38 cellular contexts compared by ENCODE assay signal in genomic region chr11:104992781-104993180, GRCh38. TPM values are rescaled to one million over a fixed set of nuclear protein-coding genes. Genes with fewer than 3 reads are reported as not detected.
"Had no signal": no experiment of that assay in that cellular context is flagged by ENCODE, and none has a peak within 500 bp of the region (broad histone marks: within the 10 kb centered on the region; RNA-seq: fewer than 3 reads in every experiment).

No MANE protein-coding gene starts in this region.

- H3K27ac ChIP-seq: KMS-11 had no signal

- H3K36me3 ChIP-seq: MG63 had no signal

- H3K4me3 ChIP-seq: MG63 had no signal

- H3K4me2 ChIP-seq: KMS-11 had no signal

- H3K27me3 ChIP-seq: MG63 had no signal

- DNase-seq: Karpas-422, Kasumi-1, MG63, MM.1S, MV-4-11, NCI-H1048, NCI-H1092, NCI-H1092 treated with DMSO at 0.1 percent for 48 hours, NCI-H1105, NCI-H1105 treated with DMSO at 0.1 percent for 48 hours, NCI-H1417, NCI-H1417 treated with DMSO at 0.1 percent for 48 hours, NCI-H1436, NCI-H1436 treated with DMSO at 0.1 percent for 48 hours, NCI-H146, NCI-H1694, NCI-H1694 treated with DMSO at 0.1 percent for 48 hours, NCI-H187, NCI-H187 treated with DMSO at 0.1 percent for 48 hours, NCI-H1930, NCI-H2029 treated with DMSO at 0.1 percent for 48 hours, NCI-H2081, NCI-H2081 treated with DMSO at 0.1 percent for 48 hours, NCI-H2107, NCI-H2171, NCI-H2171 treated with DMSO at 0.1 percent for 48 hours, NCI-H2227 treated with DMSO at 0.1 percent for 48 hours, NCI-H226, NCI-H345, NCI-H446, NCI-H446 treated with DMSO at 0.1 percent for 48 hours, NCI-H510A, NCI-H510A treated with DMSO at 0.1 percent for 48 hours had no signal

- H3K9ac ChIP-seq: KMS-11 had no signal

- H3K9me3 ChIP-seq: MG63 had no signal

RNA-seq across cellular contexts. Expression of gene CASP5, which starts 30.2 kb away (rescaled TPM):
- total RNA-seq: LHCN-M2, M059J, MCF 10A had no signal

RNA-seq across cellular contexts. Expression of gene CARD16, which starts 52.4 kb away (rescaled TPM):
- total RNA-seq: LHCN-M2, NCI-H460 had no signal
